In the genomic region with DNA sequence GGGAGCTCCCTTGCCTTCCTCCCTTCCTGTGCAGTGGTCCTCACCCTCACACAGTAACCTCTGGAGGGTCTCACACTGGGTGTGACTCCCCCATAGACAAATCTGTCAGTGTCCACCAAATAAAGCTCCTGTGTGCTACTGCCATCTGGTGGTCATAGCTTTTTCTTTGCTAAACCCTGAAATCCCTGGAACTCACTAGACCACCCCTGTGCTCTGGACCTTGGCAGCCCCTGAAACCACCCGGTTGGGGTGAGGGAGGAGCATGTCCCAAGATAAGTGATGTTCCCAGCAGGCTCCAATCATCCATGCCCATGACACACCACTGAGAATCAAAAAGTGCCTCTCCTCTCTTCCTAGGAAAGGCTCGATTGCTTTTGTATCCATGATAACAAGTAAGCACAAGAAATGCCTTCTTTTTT, we compare ENCODE assay signal across 8 cellular contexts. TPM values are rescaled to one million over a fixed set of nuclear protein-coding genes. Genes with fewer than 3 reads are reported as not detected.
A peak's percentile ranks its signal among the peaks of the same experiment; 100 is the strongest.
DNase-seq lines count a peak whose midpoint lies in the region; ATAC-seq and TF ChIP-seq lines count a peak whose summit lies in the region.

No MANE protein-coding gene starts in this region.

- H3F3A ChIP-seq in MM.1S (ENCODE audit: insufficient read depth, low read length) = 0 out of 2 replicates have a peak, but pooled peaks cover 3% of the 10 kb centered on the region

- intact Hi-C loops in body of pancreas (cut with DNase I) = no loop called here

- peak overlapping the region; percentile 52; the same call in 1 of the 2 replicates for H2AFZ ChIP-seq in MM.1S (ENCODE audit: low read length)

- H3K9me2 ChIP-seq in MM.1S (replicated peaks; ENCODE audit: insufficient read depth, low read length) = no peaks in the 10 kb centered on the region

- H3K36me3 ChIP-seq in MM.1S (replicated peaks; ENCODE audit: insufficient read depth, low read length) = no peaks in the 10 kb centered on the region
- H3K36me3 ChIP-seq in body of pancreas (replicated peaks in 1 of 2; ENCODE audit: insufficient read depth in 1 of 2, low read depth in 2 of 2) = no peaks in the 10 kb centered on the region

- no peak overlapping the region for H3K9ac ChIP-seq in MM.1S (ENCODE audit: low read length)

- H3K9me3 Mint-ChIP-seq in immature natural killer cell = no peaks in the 10 kb centered on the region

- no peak for TF ChIP-seq POLR2A in body of pancreas (IDR thresholded peaks at IDR 0.05)

- H3K79me2 ChIP-seq in MM.1S (ENCODE audit: low read length) = no peaks in the 10 kb centered on the region

- DNase-seq in GM04504 (ENCODE audit: low read depth) (peak; percentile 21), MM.1S (peak; percentile 50), T follicular helper cell (ENCODE audit: low read depth) (peak; percentile 37), body of pancreas (peak; percentile 40 to 52 (median 50)), immature natural killer cell (peak; percentile 42 to 51 (median 48))
- peak; percentile 46 to 52 for DNase-seq in stimulated activated CD4-positive, alpha-beta T cell treated with anti-CD3 and anti-CD28 coated beads, Interleukin-2, amount 100 ng/mL, for 48 hours

- H3K36me3 Mint-ChIP-seq in immature natural killer cell = peaks cover 0 to 3% (median 0%) of the 10 kb centered on the region in 3 donors

- H3K27ac ChIP-seq in MM.1S (ENCODE audit: low read length) (no peak overlapping the region), body of pancreas (no peak overlapping the region)

- no peaks in the 10 kb centered on the region for H3K4me1 Mint-ChIP-seq in immature natural killer cell

- 46 to 47% methylated on average over 2 of the region's 2 CpGs for WGBS in body of pancreas, 2 donors

- H3K4me1 ChIP-seq in MM.1S (ENCODE audit: low read length) (no peaks in the 10 kb centered on the region), body of pancreas (no peaks in the 10 kb centered on the region)

- H3K4me3 ChIP-seq in MM.1S (ENCODE audit: low read length) = no peak overlapping the region
- no peak overlapping the region for H3K4me3 ChIP-seq in body of pancreas

- TF ChIP-seq CTCF in MM.1S (IDR thresholded peaks at IDR 0.05; ENCODE audit: low read length) = peak; percentile 84
- peak; percentile 64 to 76 (median 74) for TF ChIP-seq CTCF in body of pancreas (IDR thresholded peaks at IDR 0.05)

- peaks cover 2% of the 10 kb centered on the region in 3 donors for H3K27me3 Mint-ChIP-seq in immature natural killer cell (ENCODE audit: low read depth in 3 of 3)

- H3K9me3 ChIP-seq in MM.1S (replicated peaks; ENCODE audit: insufficient read depth, low read length) (no peaks in the 10 kb centered on the region), body of pancreas (no peaks in the 10 kb centered on the region)

- H3K27me3 ChIP-seq in MM.1S (replicated peaks; ENCODE audit: insufficient read depth, low read length) (no peaks in the 10 kb centered on the region), body of pancreas (no peaks in the 10 kb centered on the region)

- ATAC-seq in body of pancreas (peak; percentile 51), HG03139 (IDR thresholded peaks at IDR 0.05; ENCODE audit: unreplicated experiment) (no peak), GM21447 (IDR thresholded peaks at IDR 0.05; ENCODE audit: unreplicated experiment) (no peak)

- H3K4me2 ChIP-seq in MM.1S (ENCODE audit: low read depth, low read length) = no peak overlapping the region

- H4K20me1 ChIP-seq in MM.1S (ENCODE audit: insufficient read depth, low read length) = no peaks in the 10 kb centered on the region

- no peak overlapping the region for H3K4me3 Mint-ChIP-seq in immature natural killer cell

- H3K27ac Mint-ChIP-seq in immature natural killer cell = no peak overlapping the region

RNA-seq across cellular contexts. Expression of a gene that starts 6.5 kb away (rescaled TPM):
- 1 to 10 TPM; 2.1 to 3.3 TPM for total RNA-seq in body of pancreas
- polyA plus RNA-seq in immature natural killer cell = not detected

RNA-seq across cellular contexts. Expression of a gene that starts 25.7 kb away (rescaled TPM):
- 10 to 100 TPM in 1 of 2 donors, 1 to 10 TPM in 1; 6.5 to 21.1 TPM for total RNA-seq in body of pancreas
- polyA plus RNA-seq in immature natural killer cell = 1 to 10 TPM; 3.0 to 5.9 (median 4.8) TPM

RNA-seq across cellular contexts. Expression of a gene that starts 29.5 kb away (rescaled TPM):
- 10 to 100 TPM; 17.9 to 49.4 TPM for total RNA-seq in body of pancreas
- polyA plus RNA-seq in immature natural killer cell = 100 to 1,000 TPM in 1 of 3 donors, 10 to 100 TPM in 2; 41.7 to 149 (median 48.8) TPM

RNA-seq across cellular contexts. Expression of a gene that starts 31.9 kb away (rescaled TPM):
- total RNA-seq in body of pancreas = 10 to 100 TPM; 34.5 to 56.0 TPM
- polyA plus RNA-seq in immature natural killer cell = 10 to 100 TPM; 18.0 to 21.3 (median 19.9) TPM

RNA-seq across cellular contexts. Expression of a gene that starts 55.8 kb away (rescaled TPM):
- total RNA-seq in body of pancreas = not detected
- not detected for polyA plus RNA-seq in immature natural killer cell
